ENCODE assay signal across 1 cellular context in the genomic region with DNA sequence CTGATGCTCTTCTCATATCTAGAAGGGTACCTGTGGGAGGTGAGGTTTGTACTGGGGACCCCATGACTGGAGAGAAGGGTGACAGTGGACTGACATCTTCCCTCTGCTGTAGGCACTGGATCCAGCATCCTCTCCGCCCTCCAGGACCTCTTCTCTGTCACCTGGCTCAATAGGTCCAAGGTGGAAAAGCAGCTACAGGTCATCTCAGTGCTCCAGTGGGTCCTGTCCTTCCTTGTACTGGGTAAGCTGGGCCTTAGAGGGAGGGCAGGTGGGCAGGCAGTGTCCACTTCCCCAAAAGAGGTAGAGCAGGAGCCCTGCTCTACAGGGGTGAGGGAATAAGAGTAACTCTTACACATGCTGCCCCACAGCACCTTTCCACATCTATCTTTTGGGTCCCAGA.
TF ChIP-seq lines count a peak whose summit lies in the region.

No MANE protein-coding gene starts in this region.

TF ChIP-seq in HepG2, 621 proteins besides CTCF, POLR2A, EP300 and RAD21:
- TF ChIP-seq SRSF1 (optimal IDR thresholded peaks at IDR 0.05; ENCODE audit: low read depth, low read length) (no peak), CEBPB (IDR thresholded peaks at IDR 0.05; ENCODE audit: borderline replicate concordance, low read depth, low read length) (no peak), ZNF337 (CRISPR knock-in tag; IDR thresholded peaks at IDR 0.05; ENCODE audit: borderline replicate concordance, low read depth) (0 out of 2 replicates have a peak, but pooled peaks have one; percentile 28), ZNF607 (CRISPR knock-in tag; IDR thresholded peaks at IDR 0.05; ENCODE audit: borderline replicate concordance) (no peak), ZEB1 (IDR thresholded peaks at IDR 0.05; ENCODE audit: insufficient replicate concordance, low read depth) (no peak), MAX (IDR thresholded peaks at IDR 0.05) (peak; percentile 0; the same call in 1 of the 2 replicates), NRL (CRISPR knock-in tag; IDR thresholded peaks at IDR 0.05; ENCODE audit: borderline replicate concordance) (0 out of 2 replicates have a peak, but pooled peaks have one; percentile 51), ZNF354B (CRISPR knock-in tag; IDR thresholded peaks at IDR 0.05) (0 out of 2 replicates have a peak, but pooled peaks have one; percentile 46), MEIS2 (CRISPR knock-in tag; IDR thresholded peaks at IDR 0.05) (no peak), MAZ (IDR thresholded peaks at IDR 0.05; ENCODE audit: borderline replicate concordance, low read depth, low read length) (no peak), MAZ (CRISPR knock-in tag; IDR thresholded peaks at IDR 0.05; ENCODE audit: low read depth) (peak; percentile 36; the same call in 1 of the 2 replicates), MIXL1 (CRISPR knock-in tag; IDR thresholded peaks at IDR 0.05) (no peak), BRD4 (CRISPR knock-in tag; IDR thresholded peaks at IDR 0.05) (0 out of 2 replicates have a peak, but pooled peaks have one; percentile 47), ZNF891 (CRISPR knock-in tag; IDR thresholded peaks at IDR 0.05) (0 out of 2 replicates have a peak, but pooled peaks have one; percentile 32), REPIN1 (CRISPR knock-in tag; IDR thresholded peaks at IDR 0.05; ENCODE audit: borderline replicate concordance, low read depth) (0 out of 2 replicates have a peak, but pooled peaks have one; percentile 22), JUNB (CRISPR knock-in tag; IDR thresholded peaks at IDR 0.05; ENCODE audit: borderline replicate concordance) (no peak)
